ENCODE assay signal across 37 cellular contexts in the genomic region with DNA sequence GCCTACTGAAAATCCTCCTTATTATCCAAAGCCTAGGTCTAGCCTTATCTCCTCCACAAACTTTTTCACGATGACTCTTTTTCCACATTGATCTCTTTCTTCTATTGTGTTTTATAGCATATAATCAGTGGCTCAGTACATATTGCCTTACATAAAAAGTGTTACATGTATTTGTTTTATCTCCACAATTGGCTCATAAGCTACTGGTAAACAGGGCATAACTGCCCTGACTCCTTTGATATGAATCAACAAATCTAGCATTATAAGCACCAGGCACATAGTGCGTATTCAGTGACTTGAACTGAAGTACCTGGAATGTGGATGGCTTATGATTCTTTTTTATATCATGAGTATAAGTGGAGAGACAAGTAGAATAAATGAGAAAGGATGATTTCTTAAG.
"Had no signal": no experiment of that assay in that cellular context is flagged by ENCODE, and none has a peak within 500 bp of the region (broad histone marks: within the 10 kb centered on the region; RNA-seq: fewer than 3 reads in every experiment).

No MANE protein-coding gene starts in this region.

- H3K36me3 ChIP-seq: adrenal gland, ascending aorta, brain microvascular endothelial cell, breast epithelium, cardiac muscle cell had no signal

- H3K27me3 Mint-ChIP-seq: activated naive CD4-positive, alpha-beta T cell treated with anti-CD3 and anti-CD28 coated beads, Interleukin-2, amount 10 ng/mL, durations not matched to agents 7 days and 5 days; activated naive CD4-positive, alpha-beta T cell treated with anti-CD3 and anti-CD28 coated beads, Interleukin-2, amount 50 U/mL, for 24 hours; activated naive CD8-positive, alpha-beta T cell; activated naive CD8-positive, alpha-beta T cell treated with anti-CD3 and anti-CD28 coated beads, Interleukin-2, amount 10 ng/mL, durations not matched to agents 7 days and 5 days; activated naive CD8-positive, alpha-beta T cell treated with anti-CD3 and anti-CD28 coated beads, Interleukin-2, amount 50 U/mL, for 24 hours; activated T-helper 17 cell treated with anti-CD3 and anti-CD28 coated beads, Interleukin-2, amount 50 U/mL, for 72 hours; central memory CD8-positive, alpha-beta T cell had no signal

- H3K27ac ChIP-seq: adrenal gland, ascending aorta, body of pancreas, brain microvascular endothelial cell, breast epithelium, cardiac muscle cell had no signal

- H3K27ac Mint-ChIP-seq: activated naive CD4-positive, alpha-beta T cell treated with anti-CD3 and anti-CD28 coated beads for 36 hours; activated naive CD4-positive, alpha-beta T cell treated with anti-CD3 and anti-CD28 coated beads, Interleukin-2, amount 10 ng/mL, durations not matched to agents 7 days and 5 days; activated naive CD4-positive, alpha-beta T cell treated with anti-CD3 and anti-CD28 coated beads, Interleukin-2, amount 50 U/mL, for 24 hours; activated naive CD4-positive, alpha-beta T cell treated with anti-CD3 and anti-CD28 coated beads, Interleukin-2, amount 50 U/mL, for 72 hours; activated naive CD8-positive, alpha-beta T cell; activated naive CD8-positive, alpha-beta T cell treated with anti-CD3 and anti-CD28 coated beads for 36 hours; activated naive CD8-positive, alpha-beta T cell treated with anti-CD3 and anti-CD28 coated beads, Interleukin-2, amount 10 ng/mL, durations not matched to agents 7 days and 5 days; activated naive CD8-positive, alpha-beta T cell treated with anti-CD3 and anti-CD28 coated beads, Interleukin-2, amount 50 U/mL, for 24 hours; activated T-cell treated with anti-CD3 and anti-CD28 coated beads, Interleukin-2, amount 50 U/mL, for 24 hours; activated T-helper 1 cell treated with anti-CD3 and anti-CD28 coated beads, Interleukin-12 subunit alpha, Interleukin-12 subunit beta, Interleukin-2, Interleukin-4 antibody, amounts not matched to agents 30 ng/mL and 10 ng/mL and 1 ng/mL, durations not matched to agents 14 hours and 24 hours and 36 hours; activated T-helper 17 cell treated with anti-CD3 and anti-CD28 coated beads, Interleukin-2, amount 50 U/mL, for 72 hours; activated T-helper 2 cell treated with anti-CD3 and anti-CD28 coated beads, Interferon-gamma antibody, Interleukin-2, Interleukin-4, amounts not matched to agents 10 μg/mL and 5 μg/mL and 100 μg/mL, durations not matched to agents 14 hours and 24 hours and 36 hours; brain had no signal

- ATAC-seq: activated naive CD4-positive, alpha-beta T cell treated with anti-CD3 and anti-CD28 coated beads, Interleukin-2, amount 50 U/mL, for 72 hours; activated naive CD8-positive, alpha-beta T cell treated with anti-CD3 and anti-CD28 coated beads, Interleukin-2, amount 50 U/mL, for 24 hours; activated T-helper 17 cell treated with anti-CD3 and anti-CD28 coated beads, Interleukin-2, amount 50 U/mL, for 72 hours; body of pancreas had no signal

- H3K4me1 Mint-ChIP-seq: activated naive CD4-positive, alpha-beta T cell treated with anti-CD3 and anti-CD28 coated beads, Interleukin-2, amount 10 ng/mL, durations not matched to agents 7 days and 5 days; activated naive CD4-positive, alpha-beta T cell treated with anti-CD3 and anti-CD28 coated beads, Interleukin-2, amount 50 U/mL, for 24 hours; activated naive CD8-positive, alpha-beta T cell treated with anti-CD3 and anti-CD28 coated beads for 36 hours; activated naive CD8-positive, alpha-beta T cell treated with anti-CD3 and anti-CD28 coated beads, Interleukin-2, amount 10 ng/mL, durations not matched to agents 7 days and 5 days; activated naive CD8-positive, alpha-beta T cell treated with anti-CD3 and anti-CD28 coated beads, Interleukin-2, amount 50 U/mL, for 24 hours; activated T-helper 17 cell treated with anti-CD3 and anti-CD28 coated beads, Interleukin-2, amount 50 U/mL, for 72 hours; central memory CD8-positive, alpha-beta T cell had no signal

- H3K4me3 Mint-ChIP-seq: activated naive CD4-positive, alpha-beta T cell treated with anti-CD3 and anti-CD28 coated beads for 36 hours; activated naive CD4-positive, alpha-beta T cell treated with anti-CD3 and anti-CD28 coated beads, Interleukin-2, amount 10 ng/mL, durations not matched to agents 7 days and 5 days; activated naive CD4-positive, alpha-beta T cell treated with anti-CD3 and anti-CD28 coated beads, Interleukin-2, amount 50 U/mL, for 24 hours; activated naive CD8-positive, alpha-beta T cell; activated naive CD8-positive, alpha-beta T cell treated with anti-CD3 and anti-CD28 coated beads for 36 hours; activated naive CD8-positive, alpha-beta T cell treated with anti-CD3 and anti-CD28 coated beads, Interleukin-2, amount 10 ng/mL, durations not matched to agents 7 days and 5 days; activated naive CD8-positive, alpha-beta T cell treated with anti-CD3 and anti-CD28 coated beads, Interleukin-2, amount 50 U/mL, for 24 hours; activated T-cell treated with anti-CD3 and anti-CD28 coated beads, Interleukin-2, amount 50 U/mL, for 24 hours; activated T-helper 1 cell treated with anti-CD3 and anti-CD28 coated beads, Interleukin-12 subunit alpha, Interleukin-12 subunit beta, Interleukin-2, Interleukin-4 antibody, amounts not matched to agents 30 ng/mL and 10 ng/mL and 1 ng/mL, durations not matched to agents 14 hours and 24 hours and 36 hours; activated T-helper 17 cell treated with anti-CD3 and anti-CD28 coated beads, Interleukin-2, amount 50 U/mL, for 72 hours; brain; central memory CD8-positive, alpha-beta T cell had no signal

- H3K27me3 ChIP-seq: ascending aorta, body of pancreas, brain microvascular endothelial cell, cardiac muscle cell had no signal

- DNase-seq: activated effector memory CD4-positive, alpha-beta T cell treated with anti-CD3 and anti-CD28 coated beads, Interleukin-2, amount 50 U/mL, for 16 hours; activated effector memory CD4-positive, alpha-beta T cell treated with Interleukin-2 at 50 U/mL for 16 hours; activated gamma-delta T cell; activated gamma-delta T cell treated with Interleukin-2 at 50 U/mL for 16 hours; activated naive CD4-positive, alpha-beta T cell; activated naive CD4-positive, alpha-beta T cell treated with anti-CD3 and anti-CD28 coated beads for 36 hours; activated naive CD4-positive, alpha-beta T cell treated with anti-CD3 and anti-CD28 coated beads, Interleukin-2, amount 10 ng/mL, durations not matched to agents 7 days and 5 days; activated naive CD4-positive, alpha-beta T cell treated with anti-CD3 and anti-CD28 coated beads, Interleukin-2, amount 50 U/mL, for 16 hours; activated naive CD4-positive, alpha-beta T cell treated with Interleukin-2 at 50 U/mL for 16 hours; activated naive CD8-positive, alpha-beta T cell treated with anti-CD3 and anti-CD28 coated beads for 36 hours; activated naive CD8-positive, alpha-beta T cell treated with anti-CD3 and anti-CD28 coated beads, Interleukin-2, amount 10 ng/mL, durations not matched to agents 7 days and 5 days; activated naive CD8-positive, alpha-beta T cell treated with anti-CD3 and anti-CD28 coated beads, Interleukin-2, amount 50 U/mL, for 24 hours; activated T-cell treated with anti-CD3 and anti-CD28 coated beads for 4 hours; activated T-cell treated with anti-CD3 and anti-CD28 coated beads, Interleukin-2, amount 50 U/mL, for 1 hour; activated T-cell treated with anti-CD3 and anti-CD28 coated beads, Interleukin-2, amount 50 U/mL, for 24 hours; activated T-cell treated with anti-CD3 and anti-CD28 coated beads, Interleukin-2, amount 50 U/mL, for 48 hours; adrenal gland; amniotic stem cell; amygdala; anterior cingulate cortex; aorta; body of pancreas; brain microvascular endothelial cell; caudate nucleus; central memory CD4-positive, alpha-beta T cell; cerebellar nuclear complex had no signal

- H3K4me3 ChIP-seq: adrenal gland, ascending aorta, body of pancreas, breast epithelium, cardiac muscle cell had no signal

- H3K9me3 ChIP-seq: adrenal gland, ascending aorta, body of pancreas, breast epithelium had no signal

- H3K9me3 Mint-ChIP-seq: activated naive CD4-positive, alpha-beta T cell treated with anti-CD3 and anti-CD28 coated beads, Interleukin-2, amount 10 ng/mL, durations not matched to agents 7 days and 5 days; activated naive CD4-positive, alpha-beta T cell treated with anti-CD3 and anti-CD28 coated beads, Interleukin-2, amount 50 U/mL, for 24 hours; activated naive CD8-positive, alpha-beta T cell treated with anti-CD3 and anti-CD28 coated beads for 36 hours; activated naive CD8-positive, alpha-beta T cell treated with anti-CD3 and anti-CD28 coated beads, Interleukin-2, amount 10 ng/mL, durations not matched to agents 7 days and 5 days; activated naive CD8-positive, alpha-beta T cell treated with anti-CD3 and anti-CD28 coated beads, Interleukin-2, amount 50 U/mL, for 24 hours; activated T-cell treated with anti-CD3 and anti-CD28 coated beads, Interleukin-2, amount 50 U/mL, for 24 hours; activated T-helper 1 cell treated with anti-CD3 and anti-CD28 coated beads, Interleukin-12 subunit alpha, Interleukin-12 subunit beta, Interleukin-2, Interleukin-4 antibody, amounts not matched to agents 30 ng/mL and 10 ng/mL and 1 ng/mL, durations not matched to agents 14 hours and 24 hours and 36 hours; activated T-helper 2 cell treated with anti-CD3 and anti-CD28 coated beads, Interferon-gamma antibody, Interleukin-2, Interleukin-4, amounts not matched to agents 10 μg/mL and 5 μg/mL and 100 μg/mL, durations not matched to agents 14 hours and 24 hours and 36 hours had no signal

- H3K36me3 Mint-ChIP-seq: activated naive CD4-positive, alpha-beta T cell treated with anti-CD3 and anti-CD28 coated beads, Interleukin-2, amount 10 ng/mL, durations not matched to agents 7 days and 5 days; activated naive CD4-positive, alpha-beta T cell treated with anti-CD3 and anti-CD28 coated beads, Interleukin-2, amount 50 U/mL, for 24 hours; activated naive CD4-positive, alpha-beta T cell treated with anti-CD3 and anti-CD28 coated beads, Interleukin-2, amount 50 U/mL, for 72 hours; activated naive CD8-positive, alpha-beta T cell; activated naive CD8-positive, alpha-beta T cell treated with anti-CD3 and anti-CD28 coated beads for 36 hours; activated naive CD8-positive, alpha-beta T cell treated with anti-CD3 and anti-CD28 coated beads, Interleukin-2, amount 10 ng/mL, durations not matched to agents 7 days and 5 days; brain had no signal

- H3K4me1 ChIP-seq: adrenal gland, ascending aorta, breast epithelium had no signal
